ENCODE assay signal across 2 cellular contexts in the genomic region with DNA sequence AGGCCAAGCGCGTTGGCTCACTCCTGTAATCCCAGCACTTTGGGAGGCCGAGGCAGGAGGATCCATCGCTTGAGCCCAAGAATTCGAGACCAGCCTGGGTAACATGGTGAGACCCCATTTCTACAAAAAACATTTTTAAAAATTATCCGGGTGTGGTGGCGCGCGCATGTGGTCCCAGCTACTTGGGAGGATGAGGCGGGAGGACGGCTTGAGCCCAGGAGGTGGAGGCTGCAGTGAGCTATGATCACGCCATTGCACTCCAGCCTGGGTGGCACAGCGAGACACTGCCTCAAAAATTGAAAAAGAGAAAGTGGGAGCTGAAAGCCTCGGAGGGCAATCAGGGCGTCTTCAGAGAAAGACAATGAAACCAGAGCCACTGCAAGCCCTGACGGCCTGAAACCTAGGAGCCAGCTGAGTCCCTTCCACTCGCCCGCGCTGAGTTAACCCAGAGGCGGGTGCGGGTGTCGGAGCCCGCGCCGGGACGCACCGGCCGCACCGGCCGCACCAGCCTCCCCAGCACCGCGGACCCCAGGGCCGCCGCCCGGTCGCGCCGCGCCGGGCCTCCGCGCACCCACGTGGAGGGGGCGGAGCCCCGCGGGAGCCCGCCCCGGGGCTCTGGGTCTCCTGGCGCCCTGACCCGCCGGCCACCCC.
TF ChIP-seq lines count a peak whose summit lies in the region.

No MANE protein-coding gene starts in this region.

TF ChIP-seq in HCT116, 20 proteins besides CTCF, POLR2A, EP300 and RAD21:
- peak; percentile 43; the same call in 1 of the 2 replicates for TF ChIP-seq ZFX (IDR thresholded peaks at IDR 0.05)
- no peak for TF ChIP-seq FOSL1 (IDR thresholded peaks at IDR 0.05; ENCODE audit: low read depth)

TF ChIP-seq in H1, 55 proteins besides CTCF, POLR2A, EP300 and RAD21:
- 0 out of 4 replicates have a peak, but pooled peaks of 1 of the 2 experiments have one; percentile 59 for TF ChIP-seq HDAC2 (IDR thresholded peaks at IDR 0.05; ENCODE audit: borderline replicate concordance in 1 of 2, low read depth in 2 of 2, low read length in 2 of 2)
- TF ChIP-seq KDM1A (IDR thresholded peaks at IDR 0.05; ENCODE audit: borderline replicate concordance, low read length): no peak
- TF ChIP-seq RFX5 (IDR thresholded peaks at IDR 0.05; ENCODE audit: borderline replicate concordance, low read depth, low read length): no peak
- no peak for TF ChIP-seq JUN (IDR thresholded peaks at IDR 0.05; ENCODE audit: low read depth, low read length)
